ENCODE assay signal across 14 cellular contexts in the genomic region with DNA sequence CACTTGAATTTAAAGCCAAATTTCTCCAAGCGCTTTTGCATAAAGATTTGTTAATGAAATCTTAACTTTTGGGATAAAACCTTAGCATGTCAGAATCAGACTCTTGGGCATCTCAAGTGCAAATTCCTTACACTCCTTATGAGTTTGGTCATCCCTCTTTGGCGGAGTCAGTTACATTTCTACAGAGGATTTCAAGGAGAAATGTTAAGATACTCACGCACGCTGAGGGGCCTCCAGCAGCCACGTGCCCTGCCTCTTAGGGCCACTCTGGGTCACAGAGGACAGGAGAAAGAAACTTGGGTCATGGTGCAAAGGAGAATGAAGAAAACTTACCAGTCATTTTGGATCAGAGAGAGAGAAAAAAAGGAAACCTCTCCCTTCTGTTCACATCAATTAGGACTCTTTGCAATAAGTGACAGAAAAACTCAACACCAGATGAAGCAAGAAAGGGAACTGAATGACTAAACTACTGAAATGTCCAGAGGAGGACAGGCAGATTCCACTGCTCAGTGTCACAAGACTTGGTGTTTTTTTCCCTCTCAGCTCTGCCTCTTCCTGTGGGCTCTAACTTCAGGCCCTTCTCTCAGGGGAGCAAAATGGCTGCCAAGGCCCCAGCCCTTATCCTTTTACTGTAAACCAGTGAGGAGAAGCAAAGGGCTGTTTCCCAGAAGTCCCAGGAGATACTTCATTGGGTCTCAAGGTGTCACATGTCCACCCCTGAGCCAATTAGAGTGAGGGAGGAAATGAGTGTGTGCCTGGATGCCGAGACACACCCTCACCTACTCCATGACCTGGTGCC.
A peak's percentile ranks its signal among the peaks of the same experiment; 100 is the strongest.
DNase-seq lines count a peak whose midpoint lies in the region; ATAC-seq, FAIRE-seq and TF ChIP-seq lines count a peak whose summit lies in the region.
"Had no signal": no experiment of that assay in that cellular context is flagged by ENCODE, and none has a peak within 500 bp of the region (broad histone marks: within the 10 kb centered on the region; RNA-seq: fewer than 3 reads in every experiment).

No MANE protein-coding gene starts in this region.

- peak overlapping the region; percentile 15 to 29 for H2BK12ac ChIP-seq in mesenchymal stem cell (ENCODE audit: low read length in 2 of 2)

- no TSS peak for BruUV-seq in K562 (replicated peaks; lab: Mats Ljungman, UMichigan)

- H3K79me1 ChIP-seq in mesenchymal stem cell (replicated peaks; ENCODE audit: low read length, poor library complexity, severe bottlenecking), result no peaks in the 10 kb centered on the region

- H3K27ac ChIP-seq in AG04450 (ENCODE audit: low read depth, low read length), result peak overlapping the region; percentile 83
- H3K27ac ChIP-seq in K562 (ENCODE audit: extremely low read depth, low read depth, low read length), result no peak overlapping the region
- H3K27ac ChIP-seq in mesenchymal stem cell (ENCODE audit: low read length, poor library complexity, severe bottlenecking), result peak overlapping the region; percentile 56

- ATAC-seq in K562 (peak; percentile 67), HG03196 (IDR thresholded peaks at IDR 0.05; ENCODE audit: unreplicated experiment) (no peak), HG03175 (IDR thresholded peaks at IDR 0.05; ENCODE audit: unreplicated experiment) (no peak)

- H3K18ac ChIP-seq in mesenchymal stem cell (ENCODE audit: low read depth in 1 of 2, low read length in 2 of 2), result peak overlapping the region; percentile 34 to 95

- H3K4me3 ChIP-seq in AG04450 (ENCODE audit: low read depth, low read length) (no peak overlapping the region), K562 (no peak overlapping the region), mesenchymal stem cell (ENCODE audit: insufficient read depth in 1 of 2, low read depth in 1 of 2, low read length in 2 of 2) (no peak overlapping the region)
- H3K4me3 ChIP-seq: esophagus squamous epithelium, MG63 had no signal

- peak overlapping the region; percentile 29 for H2BK15ac ChIP-seq in mesenchymal stem cell (ENCODE audit: low read depth, poor library complexity, severe bottlenecking)

- peak overlapping the region; percentile 50 for H2BK120ac ChIP-seq in mesenchymal stem cell (ENCODE audit: low read depth, low read length)

- intact Hi-C loops in K562 (cut with micrococcal nuclease), result no loop called here

- no peak overlapping the region for H2BK5ac ChIP-seq in mesenchymal stem cell (ENCODE audit: low read depth, low read length, poor library complexity, severe bottlenecking)

- peak overlapping the region; percentile 58 for H4K8ac ChIP-seq in mesenchymal stem cell (ENCODE audit: low read length)

- no peaks in the 10 kb centered on the region for H3K79me2 ChIP-seq in K562 (ENCODE audit: control insufficient read depth, insufficient read depth, low read length)

- CTCF ChIA-PET in AG04450 (lab: Charles Lee), result no interaction called here
- CTCF ChIA-PET in K562 (lab: Yijun Ruan, JAX; ENCODE audit: low intra/inter-chr PET ratio), result no interaction called here

- H3K4me1 ChIP-seq in K562 (replicated peaks in 1 of 2; ENCODE audit: control insufficient read depth in 2 of 2, insufficient read depth in 2 of 2, low read length in 2 of 2) (no peaks in the 10 kb centered on the region), mesenchymal stem cell (ENCODE audit: control insufficient read depth, insufficient read depth, low read depth, low read length) (peaks cover 12% of the 10 kb centered on the region)
- H3K4me1 ChIP-seq: esophagus squamous epithelium had no signal

- WGBS in K562 (ENCODE audit: insufficient coverage, low coverage, missing lambda C conversion rate), result 8% methylated on average over 6 of the region's 6 CpGs
- WGBS in mesenchymal stem cell, result 34% methylated on average over 6 of the region's 6 CpGs

- TF ChIP-seq CTCF in AG04450 (IDR thresholded peaks at IDR 0.05; ENCODE audit: low read depth, low read length) (no peak), K562 (IDR thresholded peaks at IDR 0.05 in 2 of 3, conservative IDR thresholded peaks at IDR 0.05 in 1 of 3; ENCODE audit: insufficient read depth in 2 of 3, low read depth in 1 of 3, low read length in 3 of 3) (no peak)

- H2AFZ ChIP-seq in K562 (ENCODE audit: low read depth, low read length) (0 out of 2 replicates have a peak overlapping the region, but pooled peaks have one; percentile 32), mesenchymal stem cell (ENCODE audit: low read depth, low read length) (no peak overlapping the region)

- H3K9ac ChIP-seq in K562 (ENCODE audit: insufficient read depth in 1 of 2, low read depth in 2 of 2, low read length in 2 of 2) (no peak overlapping the region), mesenchymal stem cell (ENCODE audit: low read length) (peak overlapping the region; percentile 72)

- no peak overlapping the region for H3K23ac ChIP-seq in mesenchymal stem cell (ENCODE audit: low read length in 2 of 2)

- POLR2A ChIA-PET in AG04450 (lab: Yijun Ruan, JAX), result no interaction called here
- POLR2A ChIA-PET in K562 (lab: Yijun Ruan, JAX), result no interaction called here

- peak overlapping the region in 1 of 2 experiments; percentile 66 for H3K14ac ChIP-seq in mesenchymal stem cell (ENCODE audit: low read length in 2 of 2)

- H2AK5ac ChIP-seq in mesenchymal stem cell (ENCODE audit: low read length, severe bottlenecking), result peak overlapping the region; percentile 21

- in situ Hi-C loops in K562 (cut with MboI), result no loop called here

- H3K4me2 ChIP-seq in K562 (ENCODE audit: insufficient read depth, low read length), result no peak overlapping the region; the same call in 1 of the 2 replicates
- no peak overlapping the region for H3K4me2 ChIP-seq in mesenchymal stem cell (ENCODE audit: low read length, poor library complexity, severe bottlenecking)

- H3K9me3 ChIP-seq in AG04450 (ENCODE audit: control insufficient read depth, insufficient read depth, low read length), result no peaks in the 10 kb centered on the region; the same call in 1 of the 2 replicates
- no peaks in the 10 kb centered on the region for H3K9me3 ChIP-seq in K562 (replicated peaks; ENCODE audit: control insufficient read depth, insufficient read depth, low read depth, low read length)
- H3K9me3 ChIP-seq in mesenchymal stem cell (ENCODE audit: control insufficient read depth, low read length), result no peaks in the 10 kb centered on the region
- H3K9me3 ChIP-seq: esophagus squamous epithelium, MG63 had no signal

- peak overlapping the region; percentile 87 for H4K91ac ChIP-seq in mesenchymal stem cell (ENCODE audit: low read length)

- H3K4ac ChIP-seq in mesenchymal stem cell (ENCODE audit: low read depth in 1 of 2, low read length in 2 of 2), result peak overlapping the region; percentile 49 to 55

- no peaks in the 10 kb centered on the region for H3K36me3 ChIP-seq in K562 (ENCODE audit: control insufficient read depth, insufficient read depth, low read length)
- H3K36me3 ChIP-seq in mesenchymal stem cell (ENCODE audit: control insufficient read depth in 1 of 2, insufficient read depth in 2 of 2, low read depth in 1 of 2, low read length in 2 of 2), result no peaks in the 10 kb centered on the region
- H3K36me3 ChIP-seq: esophagus squamous epithelium, MG63 had no signal

- no peak for DNase-seq in AG04450 (ENCODE audit: low read depth, low spot score)
- DNase-seq in HS-5 (ENCODE audit: low read depth), result peak; percentile 34
- peak in 2 of 4 experiments; percentile 5 to 14 for DNase-seq in K562 (ENCODE audit: extremely low read depth in 1 of 4, low spot score in 3 of 4)
- DNase-seq in mesenchymal stem cell, result peak; percentile 90
- no peak for DNase-seq in SKM-1 treated with dmso at 0.1 percent for 144 hours (lab: John Stamatoyannopoulos, UW; ENCODE audit: unreplicated experiment)
- DNase-seq in medulla oblongata (ENCODE audit: extremely low spot score), result no peak
- DNase-seq: activated naive CD4-positive, alpha-beta T cell treated with Interleukin-2 at 50 U/mL for 16 hours; C1 segment of cervical spinal cord; esophagus squamous epithelium; MG63; RPMI8226; T1000 had no signal

- TF ChIP-seq RAD21 in K562 (CRISPR knock-in tag; conservative IDR thresholded peaks at IDR 0.05 in 1 of 2, IDR thresholded peaks at IDR 0.05 in 1 of 2), result no peak

- FAIRE-seq in K562 (lab: Jason Lieb, UNC), result no peak

- no peak for TF ChIP-seq POLR2A in K562 (conservative IDR thresholded peaks at IDR 0.05)

- H3K27me3 ChIP-seq in AG04450 (ENCODE audit: control insufficient read depth, insufficient read depth, low read length) (no peaks in the 10 kb centered on the region), K562 (ENCODE audit: control insufficient read depth in 2 of 2, insufficient read depth in 2 of 2, low read length in 2 of 2) (peaks cover 6 to 49% of the 10 kb centered on the region in 2 experiments; a peak in 3 of 5 replicates), mesenchymal stem cell (ENCODE audit: control insufficient read depth in 1 of 2, insufficient read depth in 1 of 2, low read length in 2 of 2) (no peaks in the 10 kb centered on the region)
- H3K27me3 ChIP-seq: MG63 had no signal

- no peaks in the 10 kb centered on the region for H4K20me1 ChIP-seq in K562 (replicated peaks; ENCODE audit: control insufficient read depth, insufficient read depth, low read length)

- H3K9me1 ChIP-seq in K562 (ENCODE audit: control insufficient read depth, insufficient read depth, low read length), result no peaks in the 10 kb centered on the region

- no peak for TF ChIP-seq EP300 in K562 (IDR thresholded peaks at IDR 0.05; ENCODE audit: low read length)

TF ChIP-seq in K562, 482 proteins besides CTCF, POLR2A, EP300 and RAD21 (continues in another document):
- TF ChIP-seq, protein P1, sequence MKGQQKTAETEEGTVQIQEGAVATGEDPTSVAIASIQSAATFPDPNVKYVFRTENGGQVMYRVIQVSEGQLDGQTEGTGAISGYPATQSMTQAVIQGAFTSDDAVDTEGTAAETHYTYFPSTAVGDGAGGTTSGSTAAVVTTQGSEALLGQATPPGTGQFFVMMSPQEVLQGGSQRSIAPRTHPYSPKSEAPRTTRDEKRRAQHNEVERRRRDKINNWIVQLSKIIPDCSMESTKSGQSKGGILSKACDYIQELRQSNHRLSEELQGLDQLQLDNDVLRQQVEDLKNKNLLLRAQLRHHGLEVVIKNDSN (CRISPR knock-in tag; IDR thresholded peaks at IDR 0.05), result peak; percentile 56
- TF ChIP-seq YY1 (IDR thresholded peaks at IDR 0.05; ENCODE audit: borderline replicate concordance in 1 of 3, control insufficient read depth in 1 of 3, extremely low read depth in 1 of 3, insufficient read depth in 3 of 3, insufficient read length in 1 of 3, insufficient replicate concordance in 2 of 3, low read depth in 1 of 3, low read length in 2 of 3), result peak in 1 of 3 experiments; percentile 57

Comparison
In these comparisons a context has a peak if more than half of its experiments do, and no peak if none do; other contexts are left out.
1. DNase-seq: peak in HS-5 (single experiment) and mesenchymal stem cell (single experiment); none in AG04450 (single experiment), SKM-1 treated with dmso at 0.1 percent for 144 hours (single experiment) and medulla oblongata (single experiment).